ENCODE assay signal across 14 cellular contexts in genomic region chrX:35622021-35622420, GRCh38.
DNase-seq lines count a peak whose midpoint lies in the region; ATAC-seq and TF ChIP-seq lines count a peak whose summit lies in the region.
"Had no signal": no experiment of that assay in that cellular context is flagged by ENCODE, and none has a peak within 500 bp of the region (broad histone marks: within the 10 kb centered on the region; RNA-seq: fewer than 3 reads in every experiment).

No MANE protein-coding gene starts in this region.

- H3K4me2 ChIP-seq in DND-41 (ENCODE audit: insufficient read depth, low read length), result no peak overlapping the region
- H3K4me2 ChIP-seq: GM23338 had no signal

- peak; percentile 44; the same call in 1 of the 3 replicates for ATAC-seq in DND-41 (ENCODE audit: insufficient read depth, low read depth)
- no peak for ATAC-seq in left lobe of liver
- ATAC-seq: GM23338 had no signal

- H3K79me2 ChIP-seq in DND-41 (ENCODE audit: insufficient read depth, low read length), result no peaks in the 10 kb centered on the region

- no peak overlapping the region for H3K9ac ChIP-seq in DND-41 (ENCODE audit: low read depth, low read length)

- no peaks in the 10 kb centered on the region for H4K20me1 ChIP-seq in DND-41 (ENCODE audit: insufficient read depth, low read length)

- in situ Hi-C loops in Caki2 (cut with HindIII; ENCODE audit: low pct_unique_long_range_greater_than_20kb, low sequenced_read_pairs), result no loop called here

- H3K27me3 ChIP-seq in DND-41 (ENCODE audit: insufficient read depth, low read length, poor library complexity) (no peaks in the 10 kb centered on the region), kidney epithelial cell (ENCODE audit: control insufficient read depth, insufficient read depth, low read length) (no peaks in the 10 kb centered on the region)

- H3K4me1 ChIP-seq in DND-41 (ENCODE audit: insufficient read depth, low read length), result peaks cover 6% of the 10 kb centered on the region

- H2AFZ ChIP-seq in DND-41 (ENCODE audit: low read depth, low read length), result no peak overlapping the region
- H2AFZ ChIP-seq: GM23338 had no signal

- peak; percentile 0 for DNase-seq in Caki2 (ENCODE audit: low read depth)
- DNase-seq in DND-41, result no peak
- DNase-seq in NB4 (ENCODE audit: low read depth), result peak; percentile 9
- peak; percentile 4 for DNase-seq in kidney epithelial cell (ENCODE audit: low read depth)
- no peak for DNase-seq in cardiac septum (ENCODE audit: low spot score)
- DNase-seq in HuH-7.5 (ENCODE audit: low spot score), result no peak
- no peak for DNase-seq in left lobe of liver (ENCODE audit: low spot score)
- DNase-seq: AML-193; CD4-positive, alpha-beta T cell; DMS 273 treated with DMSO at 0.1 percent for 48 hours; HCEC 1CT; KBM-7 had no signal

- TF ChIP-seq POLR2A in NB4 (IDR thresholded peaks at IDR 0.05; ENCODE audit: extremely low read depth, insufficient read length), result no peak

- no peaks in the 10 kb centered on the region for H3K9me3 ChIP-seq in DND-41 (ENCODE audit: insufficient read depth, low read length, severe bottlenecking)

- TF ChIP-seq CTCF in DND-41 (IDR thresholded peaks at IDR 0.05; ENCODE audit: borderline replicate concordance, extremely low read depth, low read length, poor library complexity, severe bottlenecking), result no peak
- no peak for TF ChIP-seq CTCF in NB4 (IDR thresholded peaks at IDR 0.05; ENCODE audit: low read depth, low read length)
- TF ChIP-seq CTCF in kidney epithelial cell (IDR thresholded peaks at IDR 0.05; ENCODE audit: insufficient read depth, low read length, poor library complexity, severe bottlenecking), result no peak

- intact Hi-C loops in cardiac septum (cut with DNase I), result no loop called here

- H3K36me3 ChIP-seq in DND-41 (ENCODE audit: insufficient read depth, low read length), result no peaks in the 10 kb centered on the region
- no peaks in the 10 kb centered on the region for H3K36me3 ChIP-seq in kidney epithelial cell (ENCODE audit: control insufficient read depth, insufficient read depth, low read length)

- H3K27ac ChIP-seq in DND-41 (ENCODE audit: low read length), result no peak overlapping the region
- H3K27ac ChIP-seq: C4-2B had no signal

- no peak overlapping the region for H3K4me3 ChIP-seq in DND-41 (ENCODE audit: low read depth in 1 of 2, low read length in 2 of 2)
- no peak overlapping the region for H3K4me3 ChIP-seq in NB4 (ENCODE audit: low read depth, low read length)
- no peak overlapping the region for H3K4me3 ChIP-seq in kidney epithelial cell (ENCODE audit: low read depth, low read length)
- H3K4me3 ChIP-seq: GM23338 had no signal

Comparison
In these comparisons a context has a peak if more than half of its experiments do, and no peak if none do; other contexts are left out.
1. DNase-seq: peak in Caki2 (single experiment), NB4 (single experiment) and kidney epithelial cell (single experiment); none in DND-41 (single experiment), cardiac septum (single experiment), HuH-7.5 (single experiment) and left lobe of liver (single experiment).